Comparison of ENCODE assay signal across 17 cellular contexts in genomic region chr2:202604699-202605098, GRCh38. TPM values are rescaled to one million over a fixed set of nuclear protein-coding genes. Genes with fewer than 3 reads are reported as not detected.
A peak's percentile ranks its signal among the peaks of the same experiment; 100 is the strongest.
DNase-seq lines count a peak whose midpoint lies in the region; ATAC-seq, FAIRE-seq and TF ChIP-seq lines count a peak whose summit lies in the region.
"Had no signal": no experiment of that assay in that cellular context is flagged by ENCODE, and none has a peak within 500 bp of the region (broad histone marks: within the 10 kb centered on the region; RNA-seq: fewer than 3 reads in every experiment).

No MANE protein-coding gene starts in this region.

- H3K36me3 ChIP-seq in GM23338 (ENCODE audit: insufficient read depth), result no peaks in the 10 kb centered on the region
- H3K36me3 ChIP-seq in pancreas, result no peaks in the 10 kb centered on the region
- H3K36me3 ChIP-seq: BLaER1, Peyer's patch had no signal

- H3K27me3 ChIP-seq in GM23338 (ENCODE audit: insufficient read depth) (no peaks in the 10 kb centered on the region), pancreas (no peaks in the 10 kb centered on the region)
- H3K27me3 ChIP-seq: BLaER1, Peyer's patch had no signal

- 0 out of 2 replicates have a peak overlapping the region, but pooled peaks have one; percentile 25 for H2AFZ ChIP-seq in GM23338

- intact Hi-C loops in pancreas (cut with DNase I), result no loop called here

- DNase-seq in stimulated activated naive CD8-positive, alpha-beta T cell treated with anti-CD3 and anti-CD28 coated beads, Interleukin-15, amount 100 ng/mL, for 72 hours, result no peak
- DNase-seq in GM23338 (ENCODE audit: low spot score), result no peak
- peak; percentile 25 for DNase-seq in amniotic epithelial cell (ENCODE audit: low read depth)
- no peak for DNase-seq in NCI-H187 (lab: John Stamatoyannopoulos, UW)
- no peak for DNase-seq in pancreas
- DNase-seq in HT-29 (ENCODE audit: low spot score), result no peak
- DNase-seq: Karpas-422, MM.1S, NCI-H1417 treated with DMSO at 0.1 percent for 48 hours, NCI-H2029 treated with DMSO at 0.1 percent for 48 hours, NCI-H510A treated with DMSO at 0.1 percent for 48 hours, Peyer's patch, Right ventricle myocardium superior had no signal

- peak overlapping the region; percentile 84 for H3K27ac Mint-ChIP-seq in stimulated activated naive CD8-positive, alpha-beta T cell treated with anti-CD3 and anti-CD28 coated beads, Interleukin-15, Interleukin-2, amounts not matched to agents 100 ng/mL and 50 ng/mL, for 24 hours
- H3K27ac Mint-ChIP-seq in stimulated activated naive CD8-positive, alpha-beta T cell treated with anti-CD3 and anti-CD28 coated beads, Interleukin-15, amount 100 ng/mL, for 72 hours, result no peak overlapping the region
- H3K27ac Mint-ChIP-seq in GM23338, result no peak overlapping the region

- no peaks in the 10 kb centered on the region for H3K9me2 ChIP-seq in GM23338 (ENCODE audit: insufficient read depth)

- WGBS in pancreas, 2 donors, result 85 to 91% methylated on average over 4 of the region's 4 CpGs

- H3K79me2 ChIP-seq in GM23338 (replicated peaks; ENCODE audit: insufficient read depth), result no peaks in the 10 kb centered on the region

- H3K27me3 Mint-ChIP-seq in stimulated activated naive CD8-positive, alpha-beta T cell treated with anti-CD3 and anti-CD28 coated beads, Interleukin-15, Interleukin-2, amounts not matched to agents 100 ng/mL and 50 ng/mL, for 24 hours, result no peaks in the 10 kb centered on the region
- H3K27me3 Mint-ChIP-seq in stimulated activated naive CD8-positive, alpha-beta T cell treated with anti-CD3 and anti-CD28 coated beads, Interleukin-15, amount 100 ng/mL, for 72 hours, result no peaks in the 10 kb centered on the region
- H3K27me3 Mint-ChIP-seq in GM23338 (ENCODE audit: insufficient read depth, low read depth, poor library complexity), result no peaks in the 10 kb centered on the region

- no peaks in the 10 kb centered on the region for H3K4me1 ChIP-seq in GM23338 (ENCODE audit: insufficient read depth)
- H3K4me1 ChIP-seq in pancreas, result no peaks in the 10 kb centered on the region
- H3K4me1 ChIP-seq: BLaER1, Peyer's patch had no signal

- H3K4me3 Mint-ChIP-seq in stimulated activated naive CD8-positive, alpha-beta T cell treated with anti-CD3 and anti-CD28 coated beads, Interleukin-15, Interleukin-2, amounts not matched to agents 100 ng/mL and 50 ng/mL, for 24 hours, result no peak overlapping the region
- no peak overlapping the region for H3K4me3 Mint-ChIP-seq in stimulated activated naive CD8-positive, alpha-beta T cell treated with anti-CD3 and anti-CD28 coated beads, Interleukin-15, amount 100 ng/mL, for 72 hours
- H3K4me3 Mint-ChIP-seq in GM23338, result no peak overlapping the region

- H3F3A ChIP-seq in GM23338 (replicated peaks; ENCODE audit: low read depth), result no peaks in the 10 kb centered on the region

- H3K9me3 Mint-ChIP-seq in stimulated activated naive CD8-positive, alpha-beta T cell treated with anti-CD3 and anti-CD28 coated beads, Interleukin-15, Interleukin-2, amounts not matched to agents 100 ng/mL and 50 ng/mL, for 24 hours, result no peaks in the 10 kb centered on the region
- no peaks in the 10 kb centered on the region for H3K9me3 Mint-ChIP-seq in stimulated activated naive CD8-positive, alpha-beta T cell treated with anti-CD3 and anti-CD28 coated beads, Interleukin-15, amount 100 ng/mL, for 72 hours
- no peaks in the 10 kb centered on the region for H3K9me3 Mint-ChIP-seq in GM23338

- FAIRE-seq in pancreas (lab: Jason Lieb, UNC), result no peak
- FAIRE-seq: H1 had no signal

- no peak overlapping the region for H3K4me2 ChIP-seq in GM23338
- H3K4me2 ChIP-seq: BLaER1 had no signal

- H3K36me3 Mint-ChIP-seq in stimulated activated naive CD8-positive, alpha-beta T cell treated with anti-CD3 and anti-CD28 coated beads, Interleukin-15, Interleukin-2, amounts not matched to agents 100 ng/mL and 50 ng/mL, for 24 hours (ENCODE audit: low read depth), result no peaks in the 10 kb centered on the region
- no peaks in the 10 kb centered on the region for H3K36me3 Mint-ChIP-seq in GM23338 (ENCODE audit: low read depth)

- H3K4me3 ChIP-seq in GM23338 (no peak overlapping the region), pancreas (no peak overlapping the region)
- H3K4me3 ChIP-seq: BLaER1, Peyer's patch had no signal

- H3K27ac ChIP-seq in GM23338 (ENCODE audit: low read depth) (no peak overlapping the region), pancreas (no peak overlapping the region)
- H3K27ac ChIP-seq: BLaER1, Peyer's patch had no signal

- H4K20me1 ChIP-seq in GM23338 (replicated peaks; ENCODE audit: insufficient read depth), result no peaks in the 10 kb centered on the region
- H4K20me1 ChIP-seq: BLaER1 had no signal

- no peaks in the 10 kb centered on the region for H3K9me3 ChIP-seq in pancreas
- H3K9me3 ChIP-seq: BLaER1, Peyer's patch had no signal

- ATAC-seq in stimulated activated naive CD8-positive, alpha-beta T cell treated with anti-CD3 and anti-CD28 coated beads, Interleukin-15, amount 100 ng/mL, for 72 hours, result no peak
- ATAC-seq in GM23338, result no peak
- no peak for ATAC-seq in pancreas
- ATAC-seq: SK-N-SH treated with all-trans-retinoic acid at 6 μM for 48 hours had no signal

- peaks cover 21% of the 10 kb centered on the region for H3K4me1 Mint-ChIP-seq in stimulated activated naive CD8-positive, alpha-beta T cell treated with anti-CD3 and anti-CD28 coated beads, Interleukin-15, Interleukin-2, amounts not matched to agents 100 ng/mL and 50 ng/mL, for 24 hours (ENCODE audit: low read depth)
- peaks cover 21% of the 10 kb centered on the region for H3K4me1 Mint-ChIP-seq in stimulated activated naive CD8-positive, alpha-beta T cell treated with anti-CD3 and anti-CD28 coated beads, Interleukin-15, amount 100 ng/mL, for 72 hours
- H3K4me1 Mint-ChIP-seq in GM23338, result peaks cover 3% of the 10 kb centered on the region; the same call in 1 of the 3 replicates

- TF ChIP-seq CTCF in GM23338 (conservative IDR thresholded peaks at IDR 0.05; ENCODE audit: low read depth in 2 of 2) (no peak), pancreas (IDR thresholded peaks at IDR 0.05) (no peak)

TF ChIP-seq in GM23338, 12 proteins besides CTCF, POLR2A, EP300 and RAD21 (continues in another document):
- TF ChIP-seq, protein P1, sequence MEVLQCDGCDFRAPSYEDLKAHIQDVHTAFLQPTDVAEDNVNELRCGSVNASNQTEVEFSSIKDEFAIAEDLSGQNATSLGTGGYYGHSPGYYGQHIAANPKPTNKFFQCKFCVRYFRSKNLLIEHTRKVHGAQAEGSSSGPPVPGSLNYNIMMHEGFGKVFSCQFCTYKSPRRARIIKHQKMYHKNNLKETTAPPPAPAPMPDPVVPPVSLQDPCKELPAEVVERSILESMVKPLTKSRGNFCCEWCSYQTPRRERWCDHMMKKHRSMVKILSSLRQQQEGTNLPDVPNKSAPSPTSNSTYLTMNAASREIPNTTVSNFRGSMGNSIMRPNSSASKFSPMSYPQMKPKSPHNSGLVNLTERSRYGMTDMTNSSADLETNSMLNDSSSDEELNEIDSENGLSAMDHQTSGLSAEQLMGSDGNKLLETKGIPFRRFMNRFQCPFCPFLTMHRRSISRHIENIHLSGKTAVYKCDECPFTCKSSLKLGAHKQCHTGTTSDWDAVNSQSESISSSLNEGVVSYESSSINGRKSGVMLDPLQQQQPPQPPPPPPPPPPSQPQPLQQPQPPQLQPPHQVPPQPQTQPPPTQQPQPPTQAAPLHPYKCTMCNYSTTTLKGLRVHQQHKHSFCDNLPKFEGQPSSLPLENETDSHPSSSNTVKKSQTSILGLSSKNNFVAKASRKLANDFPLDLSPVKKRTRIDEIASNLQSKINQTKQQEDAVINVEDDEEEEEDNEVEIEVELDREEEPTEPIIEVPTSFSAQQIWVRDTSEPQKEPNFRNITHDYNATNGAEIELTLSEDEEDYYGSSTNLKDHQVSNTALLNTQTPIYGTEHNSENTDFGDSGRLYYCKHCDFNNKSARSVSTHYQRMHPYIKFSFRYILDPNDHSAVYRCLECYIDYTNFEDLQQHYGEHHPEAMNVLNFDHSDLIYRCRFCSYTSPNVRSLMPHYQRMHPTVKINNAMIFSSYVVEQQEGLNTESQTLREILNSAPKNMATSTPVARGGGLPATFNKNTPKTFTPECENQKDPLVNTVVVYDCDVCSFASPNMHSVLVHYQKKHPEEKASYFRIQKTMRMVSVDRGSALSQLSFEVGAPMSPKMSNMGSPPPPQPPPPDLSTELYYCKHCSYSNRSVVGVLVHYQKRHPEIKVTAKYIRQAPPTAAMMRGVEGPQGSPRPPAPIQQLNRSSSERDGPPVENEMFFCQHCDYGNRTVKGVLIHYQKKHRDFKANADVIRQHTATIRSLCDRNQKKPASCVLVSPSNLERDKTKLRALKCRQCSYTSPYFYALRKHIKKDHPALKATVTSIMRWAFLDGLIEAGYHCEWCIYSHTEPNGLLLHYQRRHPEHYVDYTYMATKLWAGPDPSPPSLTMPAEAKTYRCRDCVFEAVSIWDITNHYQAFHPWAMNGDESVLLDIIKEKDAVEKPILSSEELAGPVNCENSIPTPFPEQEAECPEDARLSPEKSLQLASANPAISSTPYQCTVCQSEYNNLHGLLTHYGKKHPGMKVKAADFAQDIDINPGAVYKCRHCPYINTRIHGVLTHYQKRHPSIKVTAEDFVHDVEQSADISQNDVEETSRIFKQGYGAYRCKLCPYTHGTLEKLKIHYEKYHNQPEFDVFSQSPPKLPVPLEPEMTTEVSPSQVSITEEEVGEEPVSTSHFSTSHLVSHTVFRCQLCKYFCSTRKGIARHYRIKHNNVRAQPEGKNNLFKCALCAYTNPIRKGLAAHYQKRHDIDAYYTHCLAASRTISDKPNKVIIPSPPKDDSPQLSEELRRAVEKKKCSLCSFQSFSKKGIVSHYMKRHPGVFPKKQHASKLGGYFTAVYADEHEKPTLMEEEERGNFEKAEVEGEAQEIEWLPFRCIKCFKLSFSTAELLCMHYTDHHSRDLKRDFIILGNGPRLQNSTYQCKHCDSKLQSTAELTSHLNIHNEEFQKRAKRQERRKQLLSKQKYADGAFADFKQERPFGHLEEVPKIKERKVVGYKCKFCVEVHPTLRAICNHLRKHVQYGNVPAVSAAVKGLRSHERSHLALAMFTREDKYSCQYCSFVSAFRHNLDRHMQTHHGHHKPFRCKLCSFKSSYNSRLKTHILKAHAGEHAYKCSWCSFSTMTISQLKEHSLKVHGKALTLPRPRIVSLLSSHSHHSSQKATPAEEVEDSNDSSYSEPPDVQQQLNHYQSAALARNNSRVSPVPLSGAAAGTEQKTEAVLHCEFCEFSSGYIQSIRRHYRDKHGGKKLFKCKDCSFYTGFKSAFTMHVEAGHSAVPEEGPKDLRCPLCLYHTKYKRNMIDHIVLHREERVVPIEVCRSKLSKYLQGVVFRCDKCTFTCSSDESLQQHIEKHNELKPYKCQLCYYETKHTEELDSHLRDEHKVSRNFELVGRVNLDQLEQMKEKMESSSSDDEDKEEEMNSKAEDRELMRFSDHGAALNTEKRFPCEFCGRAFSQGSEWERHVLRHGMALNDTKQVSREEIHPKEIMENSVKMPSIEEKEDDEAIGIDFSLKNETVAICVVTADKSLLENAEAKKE (CRISPR knock-in tag; IDR thresholded peaks at IDR 0.05), result no peak

RNA-seq across cellular contexts. Expression of gene FAM117B, which starts 30.1 kb away (rescaled TPM):
- 23.0 and 24.7 TPM in 2 replicates for total RNA-seq in GM23338 (2014; rRNA removed; shearing (Covaris generic))
- 8.3 and 8.4 TPM in 2 replicates for polyA plus RNA-seq in GM23338 (2016; fragmentation: Nextera tagmentation; extraction: Ambion mirVana)
- total RNA-seq in pancreas, result 10 to 100 TPM in 1 of 6 donors, 1 to 10 TPM in 5; 3.9 to 12.4 (median 6.6) TPM
- 1 to 10 TPM; 2.5 to 3.0 TPM for polyA plus RNA-seq in pancreas
- 6.5 and 9.9 TPM in 2 replicates for total RNA-seq in HT-29 (2014; rRNA removed; shearing (Covaris generic))
